ENCODE assay signal across 12 cellular contexts in the genomic region with DNA sequence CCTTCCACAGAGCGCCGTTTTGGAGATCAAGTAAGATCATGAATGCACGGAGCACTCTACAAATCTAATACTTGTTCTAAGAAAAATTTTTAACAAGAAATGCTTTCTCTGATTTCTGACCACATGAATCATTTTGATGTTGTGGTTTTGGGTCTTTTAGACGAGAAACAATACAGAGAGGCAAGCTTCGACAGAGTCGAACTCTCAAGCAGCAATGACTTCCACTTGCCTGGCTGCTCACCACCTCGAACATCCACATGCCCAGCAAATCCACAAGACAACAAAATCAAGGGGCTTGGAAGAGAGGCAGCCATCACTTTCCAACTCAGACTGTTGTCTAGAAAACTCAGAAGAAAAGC.
DNase-seq lines count a peak whose midpoint lies in the region; ATAC-seq, FAIRE-seq and TF ChIP-seq lines count a peak whose summit lies in the region.
"Had no signal": no experiment of that assay in that cellular context is flagged by ENCODE, and none has a peak within 500 bp of the region (broad histone marks: within the 10 kb centered on the region; RNA-seq: fewer than 3 reads in every experiment).

No MANE protein-coding gene starts in this region.

- FAIRE-seq in RCC 7860 (lab: Jason Lieb, UNC) (peak; percentile 2), pancreas (lab: Jason Lieb, UNC) (no peak)
- FAIRE-seq: endometrium, islet of Langerhans had no signal

- H3K27ac ChIP-seq in pancreas: peak overlapping the region in 3 of 4 donors; percentile 24 to 56 (median 34)

- no peak overlapping the region for H3K4me3 ChIP-seq in pancreas
- H3K4me3 ChIP-seq: ovary had no signal

- no peaks in the 10 kb centered on the region for H3K9me3 ChIP-seq in pancreas
- H3K9me3 ChIP-seq: ovary had no signal

- DNase-seq in Calu3 (no peak), RCC 7860 (ENCODE audit: low spot score) (no peak), chondrocyte (ENCODE audit: low spot score) (no peak), pancreas (no peak), NCI-H69 (lab: John Stamatoyannopoulos, UW) (no peak), NCI-H226 (no peak), NCI-H1930 (lab: John Stamatoyannopoulos, UW) (no peak)
- DNase-seq: activated CD8-positive, alpha-beta memory T cell treated with anti-CD3 and anti-CD28 coated beads, Interleukin-2, amount 50 U/mL, for 48 hours; ovary had no signal

- no peaks in the 10 kb centered on the region for H3K36me3 ChIP-seq in pancreas
- H3K36me3 ChIP-seq: ovary had no signal

- H3K27ac Mint-ChIP-seq in Calu3 (ENCODE audit: unreplicated experiment): peak overlapping the region; percentile 88
- H3K27ac Mint-ChIP-seq in chondrocyte (ENCODE audit: unreplicated experiment): peak overlapping the region; percentile 37

- H3K36me3 Mint-ChIP-seq in Calu3 (ENCODE audit: insufficient read depth, unreplicated experiment) (peaks cover 55% of the 10 kb centered on the region), chondrocyte (ENCODE audit: low read depth) (no peaks in the 10 kb centered on the region)

- CTCF ChIA-PET in Calu3 (lab: Charles Lee): interaction anchor here (0.7 to 3.0 kb wide), 9 partner anchors 15 to 984 kb away, joined by 3 to 21 read pairs (median 4); a partner anchor contains a TSS

- WGBS in pancreas, 2 donors: 89 to 95% methylated on average over 7 of the region's 7 CpGs

- peaks cover 79% of the 10 kb centered on the region for H3K4me1 Mint-ChIP-seq in Calu3 (ENCODE audit: low read depth, unreplicated experiment)
- peaks cover 36% of the 10 kb centered on the region for H3K4me1 Mint-ChIP-seq in chondrocyte (ENCODE audit: low read depth)

- ATAC-seq in pancreas (no peak), GM21737 (IDR thresholded peaks at IDR 0.05; ENCODE audit: unreplicated experiment) (no peak)

- H3K9me3 Mint-ChIP-seq in Calu3 (ENCODE audit: low read depth, unreplicated experiment) (no peaks in the 10 kb centered on the region), chondrocyte (ENCODE audit: low read depth) (no peaks in the 10 kb centered on the region)

- intact Hi-C loops in Calu3 (cut with micrococcal nuclease; ENCODE audit: unreplicated experiment) (loop anchor here (1.0 kb wide), 1 partner anchor 267 kb away; no protein-coding TSS in a partner anchor), pancreas (cut with DNase I) (no loop called here)

- peaks cover 11 to 25% (median 12%) of the 10 kb centered on the region in 3 donors for H3K4me1 ChIP-seq in pancreas

- H3K27me3 Mint-ChIP-seq in Calu3 (ENCODE audit: unreplicated experiment): no peaks in the 10 kb centered on the region
- no peaks in the 10 kb centered on the region for H3K27me3 Mint-ChIP-seq in chondrocyte (ENCODE audit: low read depth)

- BruUV-seq in Calu3 (replicated peaks; lab: Mats Ljungman, UMichigan): TSS peak; percentile 90

- no peaks in the 10 kb centered on the region for H3K27me3 ChIP-seq in pancreas
- H3K27me3 ChIP-seq: ovary had no signal

- TF ChIP-seq CTCF in Calu3 (IDR thresholded peaks at IDR 0.05; ENCODE audit: unreplicated experiment) (no peak), chondrocyte (IDR thresholded peaks at IDR 0.05) (no peak), pancreas (IDR thresholded peaks at IDR 0.05) (no peak)

- H3K4me3 Mint-ChIP-seq in Calu3 (ENCODE audit: low read depth, unreplicated experiment) (peak overlapping the region; percentile 41), chondrocyte (ENCODE audit: unreplicated experiment) (no peak overlapping the region)
